ENCODE assay signal across 17 cellular contexts in the genomic region with DNA sequence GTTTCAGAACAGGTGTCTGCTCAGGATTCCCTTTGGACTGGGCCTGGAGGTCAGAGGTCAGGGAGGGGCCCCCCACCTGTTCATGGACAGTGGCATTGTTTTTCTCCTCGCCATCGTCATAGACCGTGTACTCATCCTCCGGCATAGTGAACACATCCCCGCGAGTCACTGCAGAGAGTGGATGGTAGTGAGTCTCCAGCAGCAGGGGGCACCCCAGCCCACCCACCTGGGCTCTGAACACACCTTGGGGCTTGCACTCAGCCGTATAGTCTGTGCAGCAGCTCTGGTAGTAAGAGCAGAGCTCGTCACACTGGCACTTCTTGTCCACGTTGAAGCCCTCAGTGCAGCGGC. TPM values are rescaled to one million over a fixed set of nuclear protein-coding genes. Genes with fewer than 3 reads are reported as not detected.
DNase-seq lines count a peak whose midpoint lies in the region; ATAC-seq and TF ChIP-seq lines count a peak whose summit lies in the region.
"Had no signal": no experiment of that assay in that cellular context is flagged by ENCODE, and none has a peak within 500 bp of the region (broad histone marks: within the 10 kb centered on the region; RNA-seq: fewer than 3 reads in every experiment).

No MANE protein-coding gene starts in this region.

- H3K9me3 ChIP-seq in WERI-Rb-1 (ENCODE audit: severe bottlenecking): no peaks in the 10 kb centered on the region
- H3K9me3 ChIP-seq in right lobe of liver: no peaks in the 10 kb centered on the region
- no peaks in the 10 kb centered on the region for H3K9me3 ChIP-seq in GM23248 (ENCODE audit: low read depth)
- H3K9me3 ChIP-seq: transverse colon had no signal

- H3F3A ChIP-seq in GM23248 (ENCODE audit: insufficient read depth): peaks cover 16% of the 10 kb centered on the region

- TF ChIP-seq CTCF in natural killer cell (IDR thresholded peaks at IDR 0.05): no peak
- TF ChIP-seq CTCF in WERI-Rb-1 (IDR thresholded peaks at IDR 0.05; ENCODE audit: low read depth, low read length): peak; percentile 38
- TF ChIP-seq CTCF in right lobe of liver (IDR thresholded peaks at IDR 0.05): peak in 2 of 4 donors; percentile 2 to 19
- no peak for TF ChIP-seq CTCF in endothelial cell (IDR thresholded peaks at IDR 0.05; ENCODE audit: unreplicated experiment)

- no peak overlapping the region; the same call in 1 of the 2 replicates for H3K4me3 ChIP-seq in WERI-Rb-1 (ENCODE audit: low read depth, low read length)
- H3K4me3 ChIP-seq in right lobe of liver: peak overlapping the region; percentile 63 to 92 (median 88)
- H3K4me3 ChIP-seq in GM23248: no peak overlapping the region
- H3K4me3 ChIP-seq: transverse colon had no signal

- no peaks in the 10 kb centered on the region for H3K27me3 Mint-ChIP-seq in natural killer cell (ENCODE audit: low read depth in 2 of 2)
- no peaks in the 10 kb centered on the region for H3K27me3 Mint-ChIP-seq in natural killer cell treated with Interleukin-12 subunit alpha and Interleukin-12 subunit beta and Interleukin-15 and Interleukin-18, amount 100 ng/mL, for 72 hours
- H3K27me3 Mint-ChIP-seq in endothelial cell (ENCODE audit: unreplicated experiment): peaks cover 17% of the 10 kb centered on the region
- H3K27me3 Mint-ChIP-seq: activated CD4-positive, alpha-beta T cell treated with anti-CD3 and anti-CD28 coated beads, Interleukin-2, amount 10 ng/mL, durations not matched to agents 7 days and 5 days had no signal

- no peaks in the 10 kb centered on the region for H3K27me3 ChIP-seq in WERI-Rb-1 (ENCODE audit: insufficient read depth, low read depth, severe bottlenecking)
- H3K27me3 ChIP-seq in right lobe of liver: no peaks in the 10 kb centered on the region
- H3K27me3 ChIP-seq in GM23248 (replicated peaks; ENCODE audit: insufficient read depth): no peaks in the 10 kb centered on the region

- no CpG with 5 or more reads among the region's 10 CpGs for WGBS in right lobe of liver (ENCODE audit: insufficient coverage, low coverage, low lambda C conversion rate, missing lambda C conversion rate)
- WGBS in GM23248 (ENCODE audit: low coverage in 1 of 2, low lambda C conversion rate in 2 of 2, missing lambda C conversion rate in 2 of 2), 2 experiments: 64% methylated on average over 10 of the region's 10 CpGs

- H4K20me1 ChIP-seq in GM23248 (ENCODE audit: insufficient read depth): no peaks in the 10 kb centered on the region

- no peak for DNase-seq in natural killer cell
- DNase-seq in natural killer cell treated with Interleukin-12 subunit alpha and Interleukin-12 subunit beta and Interleukin-15 and Interleukin-18, amount 100 ng/mL, for 72 hours (ENCODE audit: low spot score): no peak
- peak; percentile 38 for DNase-seq in WERI-Rb-1
- DNase-seq in right lobe of liver: peak in 2 of 3 donors; percentile 54 to 66
- no peak for DNase-seq in GM23248
- DNase-seq in endothelial cell (ENCODE audit: low spot score): no peak
- DNase-seq: activated CD4-positive, alpha-beta T cell treated with anti-CD3 and anti-CD28 coated beads, Interleukin-2, amount 10 ng/mL, durations not matched to agents 7 days and 5 days; effector CD8-positive, alpha-beta T cell; NCI-H1436; stimulated activated CD4-positive, alpha-beta T cell treated with anti-CD3 and anti-CD28 coated beads, Interleukin-2, amount 100 ng/mL, for 24 hours; transverse colon had no signal

- TF ChIP-seq POLR2A in right lobe of liver (IDR thresholded peaks at IDR 0.05): no peak

- H3K4me1 ChIP-seq in right lobe of liver (peaks cover 0 to 22% (median 2%) of the 10 kb centered on the region in 4 donors), GM23248 (ENCODE audit: insufficient read depth) (peaks cover 6% of the 10 kb centered on the region)

- H2AFZ ChIP-seq in GM23248: no peak overlapping the region

- H3K9me3 Mint-ChIP-seq in natural killer cell (no peaks in the 10 kb centered on the region), endothelial cell (ENCODE audit: unreplicated experiment) (no peaks in the 10 kb centered on the region)
- no peaks in the 10 kb centered on the region for H3K9me3 Mint-ChIP-seq in natural killer cell treated with Interleukin-12 subunit alpha and Interleukin-12 subunit beta and Interleukin-15 and Interleukin-18, amount 100 ng/mL, for 72 hours
- H3K9me3 Mint-ChIP-seq: activated CD4-positive, alpha-beta T cell treated with anti-CD3 and anti-CD28 coated beads, Interleukin-2, amount 10 ng/mL, durations not matched to agents 7 days and 5 days; activated T-helper 1 cell treated with anti-CD3 and anti-CD28 coated beads, Interleukin-12 subunit alpha, Interleukin-12 subunit beta, Interleukin-2, Interleukin-4 antibody, amounts not matched to agents 30 ng/mL and 10 ng/mL and 1 ng/mL, durations not matched to agents 14 hours and 24 hours and 36 hours had no signal

- no peaks in the 10 kb centered on the region for H3K36me3 Mint-ChIP-seq in natural killer cell
- no peaks in the 10 kb centered on the region for H3K36me3 Mint-ChIP-seq in natural killer cell treated with Interleukin-12 subunit alpha and Interleukin-12 subunit beta and Interleukin-15 and Interleukin-18, amount 100 ng/mL, for 72 hours
- H3K36me3 Mint-ChIP-seq in endothelial cell (ENCODE audit: low read depth, unreplicated experiment): no peaks in the 10 kb centered on the region

- H3K4me1 Mint-ChIP-seq in natural killer cell (peaks cover 10 to 23% of the 10 kb centered on the region in 2 donors), endothelial cell (ENCODE audit: unreplicated experiment) (peaks cover 6% of the 10 kb centered on the region)
- peaks cover 12 to 15% of the 10 kb centered on the region in 2 donors for H3K4me1 Mint-ChIP-seq in natural killer cell treated with Interleukin-12 subunit alpha and Interleukin-12 subunit beta and Interleukin-15 and Interleukin-18, amount 100 ng/mL, for 72 hours (ENCODE audit: low read depth in 2 of 2)

- H3K79me2 ChIP-seq in GM23248 (ENCODE audit: insufficient read depth): peaks cover 16% of the 10 kb centered on the region

- no peak overlapping the region for H3K4me2 ChIP-seq in GM23248 (ENCODE audit: unreplicated experiment)

- in situ Hi-C loops in GM23248 (cut with MboI): no loop called here

- intact Hi-C loops in natural killer cell (cut with micrococcal nuclease): no loop called here
- intact Hi-C loops in right lobe of liver (cut with DNase I): no loop called here

- H3K9ac ChIP-seq in GM23248: no peak overlapping the region

- H3K4me3 Mint-ChIP-seq in natural killer cell (peak overlapping the region; percentile 95), endothelial cell (ENCODE audit: unreplicated experiment) (no peak overlapping the region)
- no peak overlapping the region for H3K4me3 Mint-ChIP-seq in natural killer cell treated with Interleukin-12 subunit alpha and Interleukin-12 subunit beta and Interleukin-15 and Interleukin-18, amount 100 ng/mL, for 72 hours
- H3K4me3 Mint-ChIP-seq: activated CD4-positive, alpha-beta T cell treated with anti-CD3 and anti-CD28 coated beads, Interleukin-2, amount 10 ng/mL, durations not matched to agents 7 days and 5 days had no signal

- H3K36me3 ChIP-seq in WERI-Rb-1 (peaks cover 12% of the 10 kb centered on the region), right lobe of liver (peaks cover 0 to 27% (median 10%) of the 10 kb centered on the region in 4 donors), GM23248 (ENCODE audit: low read depth) (no peaks in the 10 kb centered on the region)
- H3K36me3 ChIP-seq: transverse colon had no signal

- ATAC-seq in natural killer cell (no peak), right lobe of liver (peak; percentile 0 to 4 (median 2)), HG03280 (IDR thresholded peaks at IDR 0.05; ENCODE audit: unreplicated experiment) (no peak), GM21360 (IDR thresholded peaks at IDR 0.05; ENCODE audit: unreplicated experiment) (no peak)
- ATAC-seq in natural killer cell treated with Interleukin-12 subunit alpha and Interleukin-12 subunit beta and Interleukin-15 and Interleukin-18, amount 100 ng/mL, for 72 hours: no peak

- H3K27ac Mint-ChIP-seq in natural killer cell: peak overlapping the region; percentile 34 to 93
- no peak overlapping the region for H3K27ac Mint-ChIP-seq in natural killer cell treated with Interleukin-12 subunit alpha and Interleukin-12 subunit beta and Interleukin-15 and Interleukin-18, amount 100 ng/mL, for 72 hours
- H3K27ac Mint-ChIP-seq in endothelial cell (ENCODE audit: unreplicated experiment): no peak overlapping the region

- H3K27ac ChIP-seq in WERI-Rb-1 (peak overlapping the region; percentile 80), right lobe of liver (peak overlapping the region; percentile 70 to 92 (median 85)), GM23248 (no peak overlapping the region)

- no peaks in the 10 kb centered on the region for H3K9me2 ChIP-seq in GM23248 (ENCODE audit: insufficient read depth)

RNA-seq across cellular contexts. Expression of a gene that starts 0.4 kb away (rescaled TPM):
- not detected for total RNA-seq in natural killer cell
- 1 to 10 TPM in 1 of 2 donors, under 1 TPM in 1; 0.52 to 1.3 TPM for total RNA-seq in natural killer cell treated with Interleukin-12 subunit alpha and Interleukin-12 subunit beta and Interleukin-15 and Interleukin-18, amount 100 ng/mL, for 72 hours
- 1,000 to 10,000 TPM; 2,747 to 3,771 (median 3,031) TPM for total RNA-seq in right lobe of liver
- total RNA-seq in GM23248 (2014; rRNA removed; shearing (Covaris generic)): not detected in 2 replicates
- 0.24 and 0.34 TPM in 2 replicates for polyA plus RNA-seq in GM23248 (2016; fragmentation: Nextera tagmentation; extraction: Ambion mirVana)
- not detected for total RNA-seq in endothelial cell (ENCODE audit: unreplicated experiment)
- total RNA-seq: transverse colon had no signal

RNA-seq across cellular contexts. Expression of a gene that starts 1.8 kb away (rescaled TPM):
- total RNA-seq in natural killer cell: 10 to 100 TPM; 25.7 to 33.0 (median 26.2) TPM
- 10 to 100 TPM; 29.4 to 46.2 TPM for total RNA-seq in natural killer cell treated with Interleukin-12 subunit alpha and Interleukin-12 subunit beta and Interleukin-15 and Interleukin-18, amount 100 ng/mL, for 72 hours
- total RNA-seq in right lobe of liver: 1 to 10 TPM; 2.8 to 5.1 (median 3.9) TPM
- total RNA-seq in GM23248 (2014; rRNA removed; shearing (Covaris generic)): 16.9 and 24.2 TPM in 2 replicates
- 4.7 and 5.8 TPM in 2 replicates for polyA plus RNA-seq in GM23248 (2016; fragmentation: Nextera tagmentation; extraction: Ambion mirVana)
- 5.8 TPM for total RNA-seq in endothelial cell (ENCODE audit: unreplicated experiment)

RNA-seq across cellular contexts. Expression of a gene that starts 4.7 kb away (rescaled TPM):
- total RNA-seq in natural killer cell (not detected), right lobe of liver (not detected), endothelial cell (ENCODE audit: unreplicated experiment) (not detected)
- not detected for total RNA-seq in natural killer cell treated with Interleukin-12 subunit alpha and Interleukin-12 subunit beta and Interleukin-15 and Interleukin-18, amount 100 ng/mL, for 72 hours
- not detected in 2 replicates for total RNA-seq in GM23248 (2014; rRNA removed; shearing (Covaris generic))
- not detected in 2 replicates for polyA plus RNA-seq in GM23248 (2016; fragmentation: Nextera tagmentation; extraction: Ambion mirVana)
- total RNA-seq: activated CD4-positive, alpha-beta T cell treated with anti-CD3 and anti-CD28 coated beads, Interleukin-2, amount 10 ng/mL, durations not matched to agents 7 days and 5 days; activated T-helper 1 cell treated with anti-CD3 and anti-CD28 coated beads, Interleukin-12 subunit alpha, Interleukin-12 subunit beta, Interleukin-2, Interleukin-4 antibody, amounts not matched to agents 30 ng/mL and 10 ng/mL and 1 ng/mL, durations not matched to agents 14 hours and 24 hours and 36 hours; mesenteric fat pad; T-helper 2 cell treated with Interferon-gamma antibody and Interleukin-4, amounts not matched to agents 100 ng/mL and 5 ng/mL, for 36 hours; transverse colon had no signal
- polyA plus RNA-seq: BJ had no signal

RNA-seq across cellular contexts. Expression of a gene that starts 12.3 kb away (rescaled TPM):
- 10 to 100 TPM; 30.8 to 37.0 (median 33.7) TPM for total RNA-seq in natural killer cell
- total RNA-seq in natural killer cell treated with Interleukin-12 subunit alpha and Interleukin-12 subunit beta and Interleukin-15 and Interleukin-18, amount 100 ng/mL, for 72 hours: 100 to 1,000 TPM in 1 of 2 donors, 10 to 100 TPM in 1; 74.9 to 122 TPM
- total RNA-seq in right lobe of liver: 100 to 1,000 TPM in 5 of 6 experiments, 10 to 100 TPM in 1; 92.5 to 156 (median 130) TPM
- total RNA-seq in GM23248 (2014; rRNA removed; shearing (Covaris generic)): 80.1 and 92.7 TPM in 2 replicates
- polyA plus RNA-seq in GM23248 (2016; fragmentation: Nextera tagmentation; extraction: Ambion mirVana): 105 and 112 TPM in 2 replicates
- 57.2 TPM for total RNA-seq in endothelial cell (ENCODE audit: unreplicated experiment)

RNA-seq across cellular contexts. Expression of a gene that starts 34.1 kb away (rescaled TPM):
- total RNA-seq in natural killer cell (10 to 100 TPM; 10.5 to 15.7 (median 14.6) TPM), right lobe of liver (10 to 100 TPM; 32.3 to 87.6 (median 38.2) TPM), endothelial cell (ENCODE audit: unreplicated experiment) (104 TPM)
- 10 to 100 TPM; 20.4 to 24.9 TPM for total RNA-seq in natural killer cell treated with Interleukin-12 subunit alpha and Interleukin-12 subunit beta and Interleukin-15 and Interleukin-18, amount 100 ng/mL, for 72 hours
- 47.7 and 50.8 TPM in 2 replicates for total RNA-seq in GM23248 (2014; rRNA removed; shearing (Covaris generic))
- polyA plus RNA-seq in GM23248 (2016; fragmentation: Nextera tagmentation; extraction: Ambion mirVana): 53.7 and 59.4 TPM in 2 replicates

Comparison
In these comparisons a context has a peak if more than half of its experiments do, and no peak if none do; other contexts are left out.
1. H3K27ac Mint-ChIP-seq: peak in natural killer cell (2 of 2); none in natural killer cell treated with Interleukin-12 subunit alpha and Interleukin-12 subunit beta and Interleukin-15 and Interleukin-18, amount 100 ng/mL, for 72 hours (0 of 2) and endothelial cell (single experiment).
2. ATAC-seq: peak in right lobe of liver (4 of 4); none in natural killer cell (0 of 3), natural killer cell treated with Interleukin-12 subunit alpha and Interleukin-12 subunit beta and Interleukin-15 and Interleukin-18, amount 100 ng/mL, for 72 hours (0 of 2), HG03280 (single experiment) and GM21360 (single experiment).
3. DNase-seq: peak in WERI-Rb-1 (single experiment) and right lobe of liver (2 of 3); none in natural killer cell (single experiment), natural killer cell treated with Interleukin-12 subunit alpha and Interleukin-12 subunit beta and Interleukin-15 and Interleukin-18, amount 100 ng/mL, for 72 hours (single experiment), GM23248 (single experiment) and endothelial cell (single experiment).
4. H3K4me3 ChIP-seq: peak in right lobe of liver (3 of 3); none in WERI-Rb-1 (single experiment) and GM23248 (single experiment).
5. RNA of a gene that starts 0.4 kb away (total RNA-seq): 2,747 to 3,771 TPM in right lobe of liver; 0.52 to 1.3 TPM in natural killer cell treated with Interleukin-12 subunit alpha and Interleukin-12 subunit beta and Interleukin-15 and Interleukin-18, amount 100 ng/mL, for 72 hours, not detected in endothelial cell (single experiment), not detected in natural killer cell and not detected in GM23248; every median in the first group is over 1,000 times any median in the second.